In genomic region chr16:84672276-84673202, GRCh38 we compare ENCODE assay signal across 1 cellular context.
TF ChIP-seq lines count a peak whose summit lies in the region.

No MANE protein-coding gene starts in this region.

TF ChIP-seq in HCT116, 20 proteins besides CTCF, POLR2A, EP300 and RAD21 (continued from another document):
- TF ChIP-seq ZBTB33 (IDR thresholded peaks at IDR 0.05; ENCODE audit: extremely low read depth, insufficient replicate concordance, low read length) (no peak), SP1 (IDR thresholded peaks at IDR 0.05; ENCODE audit: low read depth) (no peak), EZH2phosphoT487 (IDR thresholded peaks at IDR 0.05; ENCODE audit: borderline replicate concordance) (no peak), TCF7L2 (IDR thresholded peaks at IDR 0.05; ENCODE audit: borderline replicate concordance, extremely low read depth, insufficient read depth, insufficient read length) (no peak), MAX (IDR thresholded peaks at IDR 0.05) (no peak)
TF ChIP-seq in HCT116: peak in this region for 0.
